9 cellular contexts compared by ENCODE assay signal in the genomic region with DNA sequence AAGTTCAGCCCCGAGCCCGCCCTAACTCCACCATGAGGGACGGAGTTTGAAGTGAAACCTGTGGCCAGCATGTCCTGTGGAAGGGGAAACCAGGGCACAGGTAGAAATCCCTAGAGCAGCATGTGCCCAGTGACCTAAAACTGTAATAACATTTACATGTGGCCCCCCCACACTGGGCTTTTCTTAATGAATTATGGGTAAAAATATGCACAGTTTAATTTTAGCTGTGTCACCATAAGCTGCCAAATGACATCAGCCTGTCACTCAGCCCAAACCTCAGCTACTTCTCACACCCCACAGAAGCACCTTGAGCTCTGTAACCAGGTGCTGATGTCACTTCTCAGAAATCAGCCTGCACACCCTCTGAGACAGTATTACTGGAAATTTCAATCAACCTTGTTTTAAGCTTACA. TPM values are rescaled to one million over a fixed set of nuclear protein-coding genes. Genes with fewer than 3 reads are reported as not detected.
DNase-seq lines count a peak whose midpoint lies in the region; ATAC-seq and TF ChIP-seq lines count a peak whose summit lies in the region.
"Had no signal": no experiment of that assay in that cellular context is flagged by ENCODE, and none has a peak within 500 bp of the region (broad histone marks: within the 10 kb centered on the region; RNA-seq: fewer than 3 reads in every experiment).

No MANE protein-coding gene starts in this region.

- H3K79me2 ChIP-seq in mammary epithelial cell (ENCODE audit: insufficient read depth, low read length): no peaks in the 10 kb centered on the region

- peaks cover 0 to 7% (median 0%) of the 10 kb centered on the region in 11 experiments; a peak in 4 of 22 replicates for H4K20me1 ChIP-seq in BLaER1 treated with 17β-estradiol and CSF1 and Interleukin-3, amounts not matched to agents 10 nM and 100 nM
- no peaks in the 10 kb centered on the region for H4K20me1 ChIP-seq in mammary epithelial cell (ENCODE audit: insufficient read depth, low read length)

- no peaks in the 10 kb centered on the region for H3K36me3 ChIP-seq in BLaER1 treated with 17β-estradiol and CSF1 and Interleukin-3, amounts not matched to agents 10 nM and 100 nM
- H3K36me3 ChIP-seq in mammary epithelial cell (ENCODE audit: insufficient read depth, low read length) (no peaks in the 10 kb centered on the region), right atrium auricular region (no peaks in the 10 kb centered on the region)
- H3K36me3 ChIP-seq: heart right ventricle had no signal

- dilution Hi-C loops in mammary epithelial cell (cut with HindIII; ENCODE audit: low sequenced_read_pairs): loop anchor here (25.0 kb wide), 1 partner anchor 470 kb away; no protein-coding TSS in a partner anchor

- TF ChIP-seq CTCF in mammary epithelial cell (conservative IDR thresholded peaks at IDR 0.05 in 1 of 2, IDR thresholded peaks at IDR 0.05 in 1 of 2; ENCODE audit: extremely low read depth in 1 of 2, insufficient read depth in 1 of 2, low read depth in 1 of 2, low read length in 2 of 2): no peak
- TF ChIP-seq CTCF in right atrium auricular region (IDR thresholded peaks at IDR 0.05): no peak

- BruUV-seq in mammary epithelial cell (replicated peaks; lab: Mats Ljungman, UMichigan): no TSS peak

- ATAC-seq in GM21825 (IDR thresholded peaks at IDR 0.05; ENCODE audit: unreplicated experiment): peak; percentile 49

- DNase-seq in activated CD4-positive, CD25-positive, alpha-beta regulatory T cell (lab: John Stamatoyannopoulos, UW): peak; percentile 39 to 68 (median 59)
- DNase-seq in effector CD8-positive, alpha-beta T cell (lab: John Stamatoyannopoulos, UW): peak; percentile 12
- DNase-seq in stimulated activated CD8-positive, alpha-beta memory T cell treated with anti-CD3 and anti-CD28 coated beads, Interleukin-4, amount 100 ng/mL, for 4 hours (ENCODE audit: low read depth in 2 of 2, low spot score in 1 of 2): peak; percentile 43 to 54
- no peak for DNase-seq in mammary epithelial cell
- no peak for DNase-seq in amniotic stem cell (lab: John Stamatoyannopoulos, UW)
- no peak for DNase-seq in right atrium auricular region (ENCODE audit: low spot score)
- DNase-seq: heart right ventricle had no signal

- H3K4me1 ChIP-seq in BLaER1 treated with 17β-estradiol and CSF1 and Interleukin-3, amounts not matched to agents 10 nM and 100 nM: peaks cover 8 to 65% (median 45%) of the 10 kb centered on the region in 10 experiments; a peak in 19 of 20 replicates
- H3K4me1 ChIP-seq in mammary epithelial cell (ENCODE audit: insufficient read depth, low read length): no peaks in the 10 kb centered on the region
- H3K4me1 ChIP-seq in right atrium auricular region: peaks cover 0 to 24% of the 10 kb centered on the region in 2 donors

- H3K4me2 ChIP-seq in BLaER1 treated with 17β-estradiol and CSF1 and Interleukin-3, amounts not matched to agents 10 nM and 100 nM: peak overlapping the region in 8 of 11 experiments; percentile 15 to 54 (median 32); a peak in 16 of 22 replicates
- H3K4me2 ChIP-seq in mammary epithelial cell (ENCODE audit: insufficient read depth, low read depth, low read length): no peak overlapping the region

- intact Hi-C loops in mammary epithelial cell (cut with micrococcal nuclease): loop anchor here (5.0 to 10.0 kb wide), 2 partner anchors 40 to 117 kb away; no protein-coding TSS in a partner anchor

- 0 out of 22 replicates have a peak overlapping the region, but pooled peaks of 1 of the 11 experiments have one; percentile 5 for H3K9ac ChIP-seq in BLaER1 treated with 17β-estradiol and CSF1 and Interleukin-3, amounts not matched to agents 10 nM and 100 nM
- H3K9ac ChIP-seq in mammary epithelial cell (ENCODE audit: insufficient read depth, low read length): no peak overlapping the region

- H3K27ac ChIP-seq in BLaER1 treated with 17β-estradiol and CSF1 and Interleukin-3, amounts not matched to agents 10 nM and 100 nM: peak overlapping the region in 1 of 11 experiments; percentile 26; a peak in 2 of 22 replicates
- H3K27ac ChIP-seq in mammary epithelial cell (ENCODE audit: insufficient read depth, low read depth, low read length) (no peak overlapping the region), right atrium auricular region (no peak overlapping the region)

- H3K27me3 ChIP-seq in BLaER1 treated with 17β-estradiol and CSF1 and Interleukin-3, amounts not matched to agents 10 nM and 100 nM: peaks cover 0 to 15% (median 0%) of the 10 kb centered on the region in 11 experiments; a peak in 6 of 22 replicates
- H3K27me3 ChIP-seq in mammary epithelial cell (ENCODE audit: insufficient read depth, low read length) (peaks cover 5% of the 10 kb centered on the region), right atrium auricular region (no peaks in the 10 kb centered on the region)

- H2AFZ ChIP-seq in mammary epithelial cell (ENCODE audit: low read depth, low read length): no peak overlapping the region

- WGBS in mammary epithelial cell (ENCODE audit: low coverage, missing lambda C conversion rate): 33% methylated on average over 3 of the region's 3 CpGs

- peaks cover 23 to 39% (median 31%) of the 10 kb centered on the region in 11 experiments for H3K9me3 ChIP-seq in BLaER1 treated with 17β-estradiol and CSF1 and Interleukin-3, amounts not matched to agents 10 nM and 100 nM (replicated peaks in 1 of 11)
- H3K9me3 ChIP-seq in mammary epithelial cell (replicated peaks; ENCODE audit: insufficient read depth, low read length): no peaks in the 10 kb centered on the region
- peaks cover 0 to 5% of the 10 kb centered on the region in 2 donors for H3K9me3 ChIP-seq in right atrium auricular region

- H3K4me3 ChIP-seq in BLaER1 treated with 17β-estradiol and CSF1 and Interleukin-3, amounts not matched to agents 10 nM and 100 nM: no peak overlapping the region
- H3K4me3 ChIP-seq in mammary epithelial cell (replicated peaks in 1 of 3; ENCODE audit: insufficient read depth in 1 of 3, low read depth in 2 of 3, low read length in 3 of 3) (no peak overlapping the region), right atrium auricular region (no peak overlapping the region)
- H3K4me3 ChIP-seq: heart right ventricle had no signal

- in situ Hi-C loops in mammary epithelial cell (cut with MboI; ENCODE audit: low sequenced_read_pairs in 2 of 2): no loop called here

- CTCF ChIA-PET in mammary epithelial cell (lab: Charles Lee; ENCODE audit: low non-redundant PET): interaction anchor here (0.7 kb wide), 2 partner anchors 12 to 51 kb away, joined by 3 read pairs; no protein-coding TSS in a partner anchor

RNA-seq across cellular contexts. Expression of a gene that starts 50.0 kb away (rescaled TPM):
- total RNA-seq in mammary epithelial cell: 10 to 100 TPM in 1 of 2 donors, 1 to 10 TPM in 1; 3.7 to 15.6 TPM
- 10.7 TPM for polyA plus RNA-seq in mammary epithelial cell
- polyA minus RNA-seq in mammary epithelial cell: 8.7 TPM
- total RNA-seq in right atrium auricular region: 1 to 10 TPM; 2.2 to 5.3 TPM

RNA-seq across cellular contexts. Expression of a gene that starts 51.3 kb away (rescaled TPM):
- 1 to 10 TPM in 1 of 2 donors, under 1 TPM in 1; 0.67 to 1.0 TPM for total RNA-seq in mammary epithelial cell
- 0.05 TPM for polyA plus RNA-seq in mammary epithelial cell
- not detected for polyA minus RNA-seq in mammary epithelial cell
- 1 to 10 TPM; 2.3 to 5.2 TPM for total RNA-seq in right atrium auricular region

Comparison
In these comparisons a context has a peak if more than half of its experiments do, and no peak if none do; other contexts are left out.
1. DNase-seq: peak in activated CD4-positive, CD25-positive, alpha-beta regulatory T cell (4 of 4), effector CD8-positive, alpha-beta T cell (single experiment) and stimulated activated CD8-positive, alpha-beta memory T cell treated with anti-CD3 and anti-CD28 coated beads, Interleukin-4, amount 100 ng/mL, for 4 hours (2 of 2); none in mammary epithelial cell (single experiment), amniotic stem cell (single experiment) and right atrium auricular region (single experiment).